In the genomic region with DNA sequence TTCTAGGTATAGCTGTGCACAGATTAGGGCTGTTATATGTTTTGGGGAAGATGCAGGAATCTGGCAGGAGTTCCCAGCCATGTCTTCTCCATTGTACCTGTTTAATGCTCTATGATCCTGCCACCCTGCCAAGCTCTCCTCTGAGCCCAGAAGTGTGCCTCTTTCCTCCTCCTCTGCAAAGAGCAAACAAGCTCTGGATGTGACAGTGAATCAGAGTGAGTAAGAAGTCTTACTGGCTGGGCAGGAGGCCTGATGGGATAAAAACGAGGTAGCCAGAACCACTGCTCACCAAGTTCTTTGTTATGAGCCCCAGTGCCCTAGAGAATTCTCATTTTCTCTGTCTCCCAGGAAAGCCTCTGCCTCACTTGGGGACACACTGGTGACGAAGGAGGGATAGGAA, we compare ENCODE assay signal across 31 cellular contexts.
"Had no signal": no experiment of that assay in that cellular context is flagged by ENCODE, and none has a peak within 500 bp of the region (broad histone marks: within the 10 kb centered on the region; RNA-seq: fewer than 3 reads in every experiment).

No MANE protein-coding gene starts in this region.

- H3K27ac Mint-ChIP-seq: activated B cell treated with CpG ODN at 0.5 μM for 24 hours; activated CD8-positive, alpha-beta T cell treated with anti-CD3 and anti-CD28 coated beads for 36 hours; activated naive CD4-positive, alpha-beta T cell treated with anti-CD3 and anti-CD28 coated beads, Interleukin-2, amount 10 ng/mL, durations not matched to agents 7 days and 5 days; activated naive CD8-positive, alpha-beta T cell; activated T-helper 17 cell treated with anti-CD3 and anti-CD28 coated beads, Interleukin-2, amount 50 U/mL, for 72 hours; effector memory CD8-positive, alpha-beta T cell; T-helper 17 cell; T-helper 2 cell treated with Interferon-gamma antibody and Interleukin-4, amounts not matched to agents 5 μg/mL and 100 μg/mL, for 36 hours had no signal

- H3K27me3 ChIP-seq: brain microvascular endothelial cell, esophagus squamous epithelium, gastroesophageal sphincter had no signal

- H3K4me3 Mint-ChIP-seq: activated B cell treated with CpG ODN at 0.5 μM for 24 hours; activated CD8-positive, alpha-beta T cell treated with anti-CD3 and anti-CD28 coated beads for 36 hours; activated naive CD4-positive, alpha-beta T cell treated with anti-CD3 and anti-CD28 coated beads, Interleukin-2, amount 10 ng/mL, durations not matched to agents 7 days and 5 days; activated naive CD8-positive, alpha-beta T cell; activated T-cell treated with anti-CD3 and anti-CD28 coated beads, Interleukin-2, amount 50 U/mL, for 4 hours; activated T-helper 17 cell treated with anti-CD3 and anti-CD28 coated beads, Interleukin-2, amount 50 U/mL, for 72 hours; effector memory CD8-positive, alpha-beta T cell; T-helper 17 cell; T-helper 2 cell treated with Interferon-gamma antibody and Interleukin-4, amounts not matched to agents 5 μg/mL and 100 μg/mL, for 36 hours had no signal

- H3K27me3 Mint-ChIP-seq: activated CD8-positive, alpha-beta T cell treated with anti-CD3 and anti-CD28 coated beads for 36 hours; activated naive CD4-positive, alpha-beta T cell treated with anti-CD3 and anti-CD28 coated beads, Interleukin-2, amount 10 ng/mL, durations not matched to agents 7 days and 5 days; activated T-helper 17 cell treated with anti-CD3 and anti-CD28 coated beads, Interleukin-2, amount 50 U/mL, for 72 hours; effector memory CD8-positive, alpha-beta T cell; T-helper 17 cell had no signal

- H3K27ac ChIP-seq: brain microvascular endothelial cell, epithelial cell of prostate, esophagus squamous epithelium, gastroesophageal sphincter, heart right ventricle, WERI-Rb-1 had no signal

- H3K9me3 Mint-ChIP-seq: activated B cell treated with CpG ODN at 0.5 μM for 24 hours; activated CD8-positive, alpha-beta T cell treated with anti-CD3 and anti-CD28 coated beads for 36 hours had no signal

- H3K4me1 Mint-ChIP-seq: activated B cell treated with CpG ODN at 0.5 μM for 24 hours; activated naive CD4-positive, alpha-beta T cell treated with anti-CD3 and anti-CD28 coated beads, Interleukin-2, amount 10 ng/mL, durations not matched to agents 7 days and 5 days; activated T-helper 17 cell treated with anti-CD3 and anti-CD28 coated beads, Interleukin-2, amount 50 U/mL, for 72 hours; T-helper 17 cell had no signal

- H3K36me3 ChIP-seq: brain microvascular endothelial cell, esophagus squamous epithelium, gastroesophageal sphincter, heart right ventricle, WERI-Rb-1 had no signal

- H3K4me3 ChIP-seq: esophagus squamous epithelium, gastroesophageal sphincter, heart right ventricle had no signal

- FAIRE-seq: astrocyte, colon had no signal

- DNase-seq: activated B cell treated with CpG ODN at 0.5 μM for 24 hours; activated CD4-positive, alpha-beta T cell treated with anti-CD3 and anti-CD28 coated beads for 48 hours; activated CD4-positive, alpha-beta T cell treated with anti-CD3 and anti-CD28 coated beads, Interleukin-2, amount 50 U/mL, for 1 hour; activated CD4-positive, alpha-beta T cell treated with anti-CD3 and anti-CD28 coated beads, Interleukin-2, amount 50 U/mL, for 48 hours; activated CD8-positive, alpha-beta memory T cell treated with anti-CD3 and anti-CD28 coated beads for 24 hours; activated CD8-positive, alpha-beta T cell treated with anti-CD3 and anti-CD28 coated beads for 36 hours; activated gamma-delta T cell; activated naive CD4-positive, alpha-beta T cell; activated naive CD4-positive, alpha-beta T cell treated with anti-CD3 and anti-CD28 coated beads, Interleukin-2, amount 10 ng/mL, durations not matched to agents 7 days and 5 days; activated T-cell treated with anti-CD3 and anti-CD28 coated beads, Interleukin-2, amount 50 U/mL, for 4 hours; amniotic stem cell; brain microvascular endothelial cell; caudate nucleus; cortex of kidney; dermis blood vessel endothelial cell; effector CD4-positive, alpha-beta T cell; effector memory CD8-positive, alpha-beta T cell; esophagus squamous epithelium; foreskin melanocyte; heart right ventricle; T-helper 1 cell; T-helper 17 cell; T1000; WERI-Rb-1 had no signal

- H3K36me3 Mint-ChIP-seq: activated naive CD4-positive, alpha-beta T cell treated with anti-CD3 and anti-CD28 coated beads, Interleukin-2, amount 10 ng/mL, durations not matched to agents 7 days and 5 days; activated naive CD8-positive, alpha-beta T cell had no signal
